1 cellular context compared by ENCODE assay signal in genomic region chr3:12961007-12961725, GRCh38.
TF ChIP-seq lines count a peak whose summit lies in the region.

No MANE protein-coding gene starts in this region.

TF ChIP-seq in K562, 482 proteins besides CTCF, POLR2A, EP300 and RAD21 (continued from another document):
- no peak for TF ChIP-seq MLLT1 (IDR thresholded peaks at IDR 0.05)
- TF ChIP-seq MED1 (CRISPR knock-in tag; IDR thresholded peaks at IDR 0.05; ENCODE audit: borderline replicate concordance), result no peak
- no peak for TF ChIP-seq BDP1 (IDR thresholded peaks at IDR 0.05; ENCODE audit: insufficient read depth, insufficient read length)
- TF ChIP-seq MAFG (tag; conservative IDR thresholded peaks at IDR 0.05), result no peak
- no peak for TF ChIP-seq ZNF57 (CRISPR knock-in tag; IDR thresholded peaks at IDR 0.05)
- no peak for TF ChIP-seq CHD1 (IDR thresholded peaks at IDR 0.05; ENCODE audit: low read length)
- TF ChIP-seq BACH1 (tag; IDR thresholded peaks at IDR 0.05), result no peak
- TF ChIP-seq GATA2 (CRISPR knock-in tag; IDR thresholded peaks at IDR 0.05), result 0 out of 2 replicates have a peak, but pooled peaks have one; percentile 41
- TF ChIP-seq TEAD4 (IDR thresholded peaks at IDR 0.05; ENCODE audit: low read length), result peak; percentile 40; the same call in 1 of the 2 replicates
- TF ChIP-seq TEAD4 (CRISPR knock-in tag; IDR thresholded peaks at IDR 0.05; ENCODE audit: borderline replicate concordance), result no peak
- peak; percentile 39; the same call in 1 of the 2 replicates for TF ChIP-seq POLR2AphosphoS5 (IDR thresholded peaks at IDR 0.05; ENCODE audit: control insufficient read depth, insufficient read depth, low read depth, low read length)
- no peak for TF ChIP-seq E2F3 (CRISPR knock-in tag; IDR thresholded peaks at IDR 0.05)
- TF ChIP-seq FOSL1 (tag; conservative IDR thresholded peaks at IDR 0.05), result 0 out of 2 replicates have a peak, but pooled peaks have one; percentile 35
- no peak for TF ChIP-seq TAF1 (IDR thresholded peaks at IDR 0.05; ENCODE audit: control insufficient read depth, extremely low read depth, insufficient read depth, low read length, severe bottlenecking)
- TF ChIP-seq NFIC (IDR thresholded peaks at IDR 0.05), result peak; percentile 59
- no peak for TF ChIP-seq ZNF740 (CRISPR knock-in tag; IDR thresholded peaks at IDR 0.05)
- no peak for TF ChIP-seq ZNF740 (tag; IDR thresholded peaks at IDR 0.05)
- TF ChIP-seq CBFA2T3 (IDR thresholded peaks at IDR 0.05), result peak; percentile 84
- TF ChIP-seq PML (IDR thresholded peaks at IDR 0.05; ENCODE audit: low read length), result no peak
- TF ChIP-seq ZNF584 (CRISPR knock-in tag; IDR thresholded peaks at IDR 0.05; ENCODE audit: low read depth), result no peak
- no peak for TF ChIP-seq CCNT2 (IDR thresholded peaks at IDR 0.05; ENCODE audit: borderline replicate concordance, extremely low read depth, insufficient read length, low read depth, low read length)
- TF ChIP-seq GTF2E2 (tag; IDR thresholded peaks at IDR 0.05), result no peak
- TF ChIP-seq TAL1 (IDR thresholded peaks at IDR 0.05), result peak; percentile 38; the same call in 1 of the 2 replicates
- no peak; the same call in 1 of the 2 replicates for TF ChIP-seq ARID1B (IDR thresholded peaks at IDR 0.05)
- TF ChIP-seq KDM4B (IDR thresholded peaks at IDR 0.05; ENCODE audit: borderline replicate concordance in 2 of 2, low read depth in 1 of 2), result no peak
- TF ChIP-seq PRDM10 (IDR thresholded peaks at IDR 0.05; ENCODE audit: partially characterized antibody), result peak; percentile 57
